1 cellular context compared by ENCODE assay signal in the genomic region with DNA sequence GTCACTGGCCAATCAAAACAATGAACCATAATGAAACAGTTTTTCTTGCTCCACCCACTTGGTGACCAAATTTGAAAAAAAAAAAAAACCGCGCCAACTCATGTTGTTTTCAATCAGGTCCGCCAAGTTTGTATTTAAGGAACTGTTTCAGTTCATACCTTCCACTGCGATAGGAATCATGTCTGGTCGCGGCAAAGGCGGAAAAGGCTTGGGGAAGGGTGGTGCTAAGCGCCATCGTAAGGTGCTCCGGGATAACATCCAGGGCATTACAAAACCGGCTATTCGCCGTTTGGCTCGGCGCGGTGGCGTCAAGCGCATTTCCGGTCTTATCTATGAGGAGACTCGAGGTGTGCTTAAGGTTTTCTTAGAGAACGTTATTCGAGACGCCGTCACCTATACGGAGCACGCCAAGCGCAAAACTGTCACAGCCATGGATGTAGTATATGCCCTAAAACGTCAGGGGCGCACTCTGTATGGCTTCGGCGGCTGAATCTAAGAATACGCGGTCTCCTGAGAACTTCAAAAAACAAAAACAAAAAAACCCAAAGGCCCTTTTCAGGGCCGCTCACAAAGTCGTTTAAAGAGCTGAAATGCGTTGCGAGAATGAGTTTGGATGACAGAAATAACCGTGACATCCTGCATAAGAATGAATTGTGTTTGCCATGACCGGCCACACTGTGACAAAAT.
TF ChIP-seq lines count a peak whose summit lies in the region.

No MANE protein-coding gene starts in this region.

TF ChIP-seq in K562, 482 proteins besides CTCF, POLR2A, EP300 and RAD21 (continued from another document and continues in another):
- TF ChIP-seq, protein P1, sequence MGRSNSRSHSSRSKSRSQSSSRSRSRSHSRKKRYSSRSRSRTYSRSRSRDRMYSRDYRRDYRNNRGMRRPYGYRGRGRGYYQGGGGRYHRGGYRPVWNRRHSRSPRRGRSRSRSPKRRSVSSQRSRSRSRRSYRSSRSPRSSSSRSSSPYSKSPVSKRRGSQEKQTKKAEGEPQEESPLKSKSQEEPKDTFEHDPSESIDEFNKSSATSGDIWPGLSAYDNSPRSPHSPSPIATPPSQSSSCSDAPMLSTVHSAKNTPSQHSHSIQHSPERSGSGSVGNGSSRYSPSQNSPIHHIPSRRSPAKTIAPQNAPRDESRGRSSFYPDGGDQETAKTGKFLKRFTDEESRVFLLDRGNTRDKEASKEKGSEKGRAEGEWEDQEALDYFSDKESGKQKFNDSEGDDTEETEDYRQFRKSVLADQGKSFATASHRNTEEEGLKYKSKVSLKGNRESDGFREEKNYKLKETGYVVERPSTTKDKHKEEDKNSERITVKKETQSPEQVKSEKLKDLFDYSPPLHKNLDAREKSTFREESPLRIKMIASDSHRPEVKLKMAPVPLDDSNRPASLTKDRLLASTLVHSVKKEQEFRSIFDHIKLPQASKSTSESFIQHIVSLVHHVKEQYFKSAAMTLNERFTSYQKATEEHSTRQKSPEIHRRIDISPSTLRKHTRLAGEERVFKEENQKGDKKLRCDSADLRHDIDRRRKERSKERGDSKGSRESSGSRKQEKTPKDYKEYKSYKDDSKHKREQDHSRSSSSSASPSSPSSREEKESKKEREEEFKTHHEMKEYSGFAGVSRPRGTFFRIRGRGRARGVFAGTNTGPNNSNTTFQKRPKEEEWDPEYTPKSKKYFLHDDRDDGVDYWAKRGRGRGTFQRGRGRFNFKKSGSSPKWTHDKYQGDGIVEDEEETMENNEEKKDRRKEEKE (IDR thresholded peaks at IDR 0.05; ENCODE audit: borderline replicate concordance in 1 of 2, control insufficient read depth in 1 of 2, low read depth in 2 of 2, low read length in 1 of 2), result peak; percentile 82 to 91; a peak in 3 of 4 replicates
- TF ChIP-seq NFYB (IDR thresholded peaks at IDR 0.05; ENCODE audit: extremely low read depth, insufficient read length) (no peak), POLR3A (IDR thresholded peaks at IDR 0.05; ENCODE audit: borderline replicate concordance, extremely low read depth, insufficient read depth, insufficient read length) (no peak), ZNF77 (CRISPR knock-in tag; IDR thresholded peaks at IDR 0.05) (no peak), PYGO2 (tag; IDR thresholded peaks at IDR 0.05) (peak; percentile 57; the same call in 1 of the 2 replicates), ASH1L (IDR thresholded peaks at IDR 0.05; ENCODE audit: borderline replicate concordance, low read depth, partially characterized antibody) (peak; percentile 99), ESRRA (IDR thresholded peaks at IDR 0.05; ENCODE audit: borderline replicate concordance, low read depth) (peak; percentile 70; the same call in 1 of the 2 replicates), DIDO1 (tag; IDR thresholded peaks at IDR 0.05; ENCODE audit: low read depth) (no peak), CBX1 (IDR thresholded peaks at IDR 0.05; ENCODE audit: low read depth) (peak; percentile 100), GABPB1 (CRISPR knock-in tag; IDR thresholded peaks at IDR 0.05) (peak; percentile 92), LARP7 (IDR thresholded peaks at IDR 0.05) (peak; percentile 9; the same call in 1 of the 2 replicates), HNRNPH1 (optimal IDR thresholded peaks at IDR 0.05; ENCODE audit: low read depth, low read length) (no peak), ZNF584 (CRISPR knock-in tag; IDR thresholded peaks at IDR 0.05; ENCODE audit: low read depth) (no peak), RBBP5 (IDR thresholded peaks at IDR 0.05; ENCODE audit: borderline replicate concordance, insufficient read depth, low read length, poor library complexity, severe bottlenecking) (peak; percentile 55), RBM25 (IDR thresholded peaks at IDR 0.05; ENCODE audit: low read depth, low read length, severe bottlenecking) (peak; percentile 14), KAT7 (CRISPR knock-in tag; IDR thresholded peaks at IDR 0.05; ENCODE audit: borderline replicate concordance) (no peak), FOXA3 (CRISPR knock-in tag; conservative IDR thresholded peaks at IDR 0.05 in 1 of 2, IDR thresholded peaks at IDR 0.05 in 1 of 2) (no peak; a peak in 1 of 4 replicates), ZNF589 (CRISPR knock-in tag; IDR thresholded peaks at IDR 0.05; ENCODE audit: low read depth) (peak; percentile 75), SRSF7 (optimal IDR thresholded peaks at IDR 0.05; ENCODE audit: low read depth, low read length) (no peak), ARID1B (IDR thresholded peaks at IDR 0.05) (no peak; the same call in 1 of the 2 replicates), POLR2G (IDR thresholded peaks at IDR 0.05; ENCODE audit: low read depth, low read length) (peak; percentile 94), PTTG1 (tag; IDR thresholded peaks at IDR 0.05; ENCODE audit: low read depth) (0 out of 2 replicates have a peak, but pooled peaks have one; percentile 13), NONO (IDR thresholded peaks at IDR 0.05; ENCODE audit: low read depth in 2 of 2, low read length in 1 of 2) (peak; percentile 89 to 91), POLR2B (IDR thresholded peaks at IDR 0.05; ENCODE audit: low read depth, partially characterized antibody) (peak; percentile 99), ZMIZ1 (IDR thresholded peaks at IDR 0.05; ENCODE audit: low read depth in 2 of 2, low read length in 2 of 2) (peak in 1 of 2 experiments; percentile 95; a peak in 2 of 4 replicates), REST (CRISPR knock-in tag; IDR thresholded peaks at IDR 0.05; ENCODE audit: low read depth) (no peak; the same call in 1 of the 2 replicates), ZNF436 (CRISPR knock-in tag; IDR thresholded peaks at IDR 0.05) (peak; percentile 76), CHCHD3 (CRISPR knock-in tag; IDR thresholded peaks at IDR 0.05) (peak; percentile 97), CSDE1 (IDR thresholded peaks at IDR 0.05) (peak in 1 of 2 experiments; percentile 74; a peak in 1 of 4 replicates)
- TF ChIP-seq, protein P2, sequence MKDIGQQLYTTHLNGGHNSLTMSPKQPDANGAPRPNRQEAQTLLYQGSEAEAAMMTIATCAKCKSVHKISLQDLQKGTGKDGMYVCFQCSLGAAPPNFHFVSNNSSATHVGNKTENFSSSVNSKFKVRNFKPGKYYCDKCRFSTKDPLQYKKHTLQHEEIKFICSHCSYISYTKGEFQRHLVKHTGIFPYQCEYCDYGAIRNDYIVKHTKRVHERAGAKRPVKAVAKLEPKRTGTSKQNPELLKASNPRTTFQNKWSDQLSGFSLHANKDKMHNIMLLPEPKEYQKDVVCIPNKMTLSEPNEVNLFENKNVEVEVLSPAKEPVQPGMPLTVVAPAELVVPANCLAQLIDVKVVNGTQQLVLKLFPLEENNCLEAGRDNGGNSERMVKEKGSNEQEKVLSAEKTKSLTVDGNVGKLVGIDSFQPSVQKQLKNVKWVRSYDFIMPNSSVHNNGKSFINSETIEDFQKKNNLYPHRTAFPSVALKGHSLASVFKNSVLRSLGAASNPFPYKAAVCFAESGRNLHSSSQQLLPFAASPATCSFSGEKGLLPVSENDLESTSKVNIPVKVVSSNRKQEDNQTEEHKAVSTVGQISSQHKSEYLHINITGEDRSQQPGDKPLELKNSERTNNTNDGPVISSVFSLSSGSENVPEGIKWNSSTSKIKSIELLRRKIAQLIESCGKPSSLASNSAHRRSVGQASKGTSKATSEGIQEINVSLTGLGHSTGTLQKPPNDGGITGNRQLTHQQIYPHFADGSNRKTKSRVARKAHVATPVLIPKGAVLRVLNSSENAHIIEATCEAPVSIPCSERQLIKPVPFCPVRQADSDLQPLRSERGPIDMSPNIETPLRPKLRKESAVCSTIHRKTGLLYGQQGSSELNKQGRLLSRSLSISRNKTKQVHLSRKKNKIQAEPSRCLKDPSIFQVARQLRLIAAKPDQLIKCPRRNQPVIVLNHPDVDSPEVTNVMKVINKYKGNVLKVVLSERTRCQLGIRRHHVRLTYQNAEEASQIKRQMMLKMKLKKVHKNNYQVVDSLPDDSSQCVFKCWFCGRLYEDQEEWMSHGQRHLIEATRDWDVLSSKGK (CRISPR knock-in tag; IDR thresholded peaks at IDR 0.05), result peak; percentile 9; the same call in 1 of the 2 replicates
- TF ChIP-seq, protein P3, sequence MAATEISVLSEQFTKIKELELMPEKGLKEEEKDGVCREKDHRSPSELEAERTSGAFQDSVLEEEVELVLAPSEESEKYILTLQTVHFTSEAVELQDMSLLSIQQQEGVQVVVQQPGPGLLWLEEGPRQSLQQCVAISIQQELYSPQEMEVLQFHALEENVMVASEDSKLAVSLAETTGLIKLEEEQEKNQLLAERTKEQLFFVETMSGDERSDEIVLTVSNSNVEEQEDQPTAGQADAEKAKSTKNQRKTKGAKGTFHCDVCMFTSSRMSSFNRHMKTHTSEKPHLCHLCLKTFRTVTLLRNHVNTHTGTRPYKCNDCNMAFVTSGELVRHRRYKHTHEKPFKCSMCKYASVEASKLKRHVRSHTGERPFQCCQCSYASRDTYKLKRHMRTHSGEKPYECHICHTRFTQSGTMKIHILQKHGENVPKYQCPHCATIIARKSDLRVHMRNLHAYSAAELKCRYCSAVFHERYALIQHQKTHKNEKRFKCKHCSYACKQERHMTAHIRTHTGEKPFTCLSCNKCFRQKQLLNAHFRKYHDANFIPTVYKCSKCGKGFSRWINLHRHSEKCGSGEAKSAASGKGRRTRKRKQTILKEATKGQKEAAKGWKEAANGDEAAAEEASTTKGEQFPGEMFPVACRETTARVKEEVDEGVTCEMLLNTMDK (IDR thresholded peaks at IDR 0.05; ENCODE audit: borderline replicate concordance, insufficient read depth, low read depth, low read length, poor library complexity, severe bottlenecking), result no peak
- TF ChIP-seq, protein P4, sequence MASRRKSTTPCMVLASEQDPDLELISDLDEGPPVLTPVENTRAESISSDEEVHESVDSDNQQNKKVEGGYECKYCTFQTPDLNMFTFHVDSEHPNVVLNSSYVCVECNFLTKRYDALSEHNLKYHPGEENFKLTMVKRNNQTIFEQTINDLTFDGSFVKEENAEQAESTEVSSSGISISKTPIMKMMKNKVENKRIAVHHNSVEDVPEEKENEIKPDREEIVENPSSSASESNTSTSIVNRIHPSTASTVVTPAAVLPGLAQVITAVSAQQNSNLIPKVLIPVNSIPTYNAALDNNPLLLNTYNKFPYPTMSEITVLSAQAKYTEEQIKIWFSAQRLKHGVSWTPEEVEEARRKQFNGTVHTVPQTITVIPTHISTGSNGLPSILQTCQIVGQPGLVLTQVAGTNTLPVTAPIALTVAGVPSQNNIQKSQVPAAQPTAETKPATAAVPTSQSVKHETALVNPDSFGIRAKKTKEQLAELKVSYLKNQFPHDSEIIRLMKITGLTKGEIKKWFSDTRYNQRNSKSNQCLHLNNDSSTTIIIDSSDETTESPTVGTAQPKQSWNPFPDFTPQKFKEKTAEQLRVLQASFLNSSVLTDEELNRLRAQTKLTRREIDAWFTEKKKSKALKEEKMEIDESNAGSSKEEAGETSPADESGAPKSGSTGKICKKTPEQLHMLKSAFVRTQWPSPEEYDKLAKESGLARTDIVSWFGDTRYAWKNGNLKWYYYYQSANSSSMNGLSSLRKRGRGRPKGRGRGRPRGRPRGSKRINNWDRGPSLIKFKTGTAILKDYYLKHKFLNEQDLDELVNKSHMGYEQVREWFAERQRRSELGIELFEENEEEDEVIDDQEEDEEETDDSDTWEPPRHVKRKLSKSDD (conservative IDR thresholded peaks at IDR 0.05; ENCODE audit: low read length), result peak; percentile 84
- TF ChIP-seq, protein P5, sequence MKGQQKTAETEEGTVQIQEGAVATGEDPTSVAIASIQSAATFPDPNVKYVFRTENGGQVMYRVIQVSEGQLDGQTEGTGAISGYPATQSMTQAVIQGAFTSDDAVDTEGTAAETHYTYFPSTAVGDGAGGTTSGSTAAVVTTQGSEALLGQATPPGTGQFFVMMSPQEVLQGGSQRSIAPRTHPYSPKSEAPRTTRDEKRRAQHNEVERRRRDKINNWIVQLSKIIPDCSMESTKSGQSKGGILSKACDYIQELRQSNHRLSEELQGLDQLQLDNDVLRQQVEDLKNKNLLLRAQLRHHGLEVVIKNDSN (CRISPR knock-in tag; IDR thresholded peaks at IDR 0.05), result no peak
